ENCODE assay signal across 9 cellular contexts in the genomic region with DNA sequence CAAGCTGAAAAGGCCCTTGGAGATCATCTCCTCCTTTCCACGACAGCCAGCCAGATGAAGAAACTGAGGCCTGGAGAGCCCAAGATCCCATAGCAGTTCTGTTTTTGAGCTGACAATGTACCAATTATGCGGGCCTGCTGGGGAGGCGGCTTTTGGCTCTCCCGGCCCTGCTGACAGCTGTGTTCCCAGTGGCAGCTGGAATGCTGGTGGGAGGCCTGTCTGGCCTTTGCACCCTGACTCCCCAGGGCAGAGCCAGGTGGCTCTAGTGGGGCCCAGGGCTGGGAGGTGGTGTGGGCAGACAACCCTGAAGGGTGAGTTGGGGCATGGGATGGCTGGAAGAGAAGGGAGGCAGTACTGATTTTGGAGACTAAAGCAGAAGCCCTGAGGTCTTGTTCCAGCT. TPM values are rescaled to one million over a fixed set of nuclear protein-coding genes. Genes with fewer than 3 reads are reported as not detected.
A peak's percentile ranks its signal among the peaks of the same experiment; 100 is the strongest.
DNase-seq lines count a peak whose midpoint lies in the region; TF ChIP-seq lines count a peak whose summit lies in the region.
"Had no signal": no experiment of that assay in that cellular context is flagged by ENCODE, and none has a peak within 500 bp of the region (broad histone marks: within the 10 kb centered on the region; RNA-seq: fewer than 3 reads in every experiment).

No MANE protein-coding gene starts in this region.

- H3K4me3 ChIP-seq in esophagus muscularis mucosa = no peak overlapping the region
- no peak overlapping the region for H3K4me3 ChIP-seq in neuronal stem cell (ENCODE audit: low read length in 2 of 2)
- H3K4me3 ChIP-seq in OCI-LY7 (ENCODE audit: low read depth, low read length, poor library complexity, severe bottlenecking) = no peak overlapping the region
- H3K4me3 ChIP-seq: right lobe of liver had no signal

- peaks cover 70 to 89% (median 85%) of the 10 kb centered on the region in 4 donors for H3K4me1 ChIP-seq in esophagus muscularis mucosa
- peaks cover 53 to 77% of the 10 kb centered on the region in 2 donors for H3K4me1 ChIP-seq in neuronal stem cell (ENCODE audit: control insufficient read depth in 2 of 2, insufficient read depth in 1 of 2, low read depth in 1 of 2, low read length in 2 of 2)
- peaks cover 32% of the 10 kb centered on the region for H3K4me1 ChIP-seq in OCI-LY7 (ENCODE audit: insufficient read depth, low read length, poor library complexity, severe bottlenecking)

- peak overlapping the region; percentile 72 for H3K4ac ChIP-seq in neuronal stem cell (ENCODE audit: low read length)

- CTCF ChIA-PET in OCI-LY7 (lab: Charles Lee; ENCODE audit: unreplicated experiment) = no interaction called here

- H3K9me3 ChIP-seq in esophagus muscularis mucosa (no peaks in the 10 kb centered on the region), neuronal stem cell (replicated peaks in 1 of 2; ENCODE audit: control insufficient read depth in 2 of 2, insufficient read depth in 1 of 2, low read depth in 1 of 2, low read length in 2 of 2) (no peaks in the 10 kb centered on the region), OCI-LY7 (ENCODE audit: low read length) (no peaks in the 10 kb centered on the region)
- H3K9me3 ChIP-seq: right lobe of liver had no signal

- H2AFZ ChIP-seq in neuronal stem cell (ENCODE audit: low read length) (no peak overlapping the region), OCI-LY7 (ENCODE audit: low read length) (no peak overlapping the region)

- peak overlapping the region; percentile 11 for H2AK5ac ChIP-seq in neuronal stem cell (ENCODE audit: low read depth, low read length)

- DNase-seq in Ammon's horn (ENCODE audit: low spot score) (peak; percentile 82), NCI-H69 (lab: John Stamatoyannopoulos, UW) (peak; percentile 83), esophagus muscularis mucosa (ENCODE audit: extremely low spot score) (no peak), neuronal stem cell (ENCODE audit: low spot score) (no peak), NCI-H1048 (lab: John Stamatoyannopoulos, UW) (no peak), OCI-LY7 (ENCODE audit: low spot score) (no peak), NCI-H1694 treated with DMSO at 0.1 percent for 48 hours (lab: John Stamatoyannopoulos, UW) (no peak), inferior parietal cortex (ENCODE audit: extremely low spot score) (no peak)

- 39% methylated on average over 4 of the region's 4 CpGs for WGBS in esophagus muscularis mucosa
- no CpG with 5 or more reads among the region's 4 CpGs for WGBS in neuronal stem cell (ENCODE audit: extremely low coverage in 2 of 2, insufficient read length in 2 of 2, insufficient replicate concordance in 1 of 2), 2 donors

- H3K23ac ChIP-seq in neuronal stem cell (ENCODE audit: low read depth, low read length, poor library complexity) = no peak overlapping the region

- no peak overlapping the region for H4K91ac ChIP-seq in neuronal stem cell (ENCODE audit: low read depth, low read length, poor library complexity)

- no peaks in the 10 kb centered on the region for H4K20me1 ChIP-seq in OCI-LY7 (ENCODE audit: insufficient read depth, low read length)

- POLR2A ChIA-PET in OCI-LY7 (lab: Charles Lee) = interaction anchor here (0.9 kb wide), 1 partner anchor 12 kb away, joined by 5 read pairs; no protein-coding TSS in a partner anchor

- no peaks in the 10 kb centered on the region for H3K79me2 ChIP-seq in OCI-LY7 (ENCODE audit: insufficient read depth, low read depth, low read length)

- H3K27ac ChIP-seq in esophagus muscularis mucosa (replicated peaks in 1 of 4) (peak overlapping the region; percentile 74 to 96 (median 94)), neuronal stem cell (replicated peaks; ENCODE audit: low read length) (no peak overlapping the region), OCI-LY7 (ENCODE audit: low read depth, low read length, poor library complexity, severe bottlenecking) (no peak overlapping the region)
- H3K27ac ChIP-seq: right lobe of liver had no signal

- peak overlapping the region; percentile 80 for H2BK15ac ChIP-seq in neuronal stem cell (ENCODE audit: low read length)

- H3K18ac ChIP-seq in neuronal stem cell (ENCODE audit: low read length) = peak overlapping the region; percentile 65

- TF ChIP-seq EP300 in esophagus muscularis mucosa (IDR thresholded peaks at IDR 0.05) = no peak

- no peaks in the 10 kb centered on the region for H3K9me2 ChIP-seq in OCI-LY7 (ENCODE audit: insufficient read depth, low read length)

- intact Hi-C loops in esophagus muscularis mucosa (cut with DNase I) (no loop called here), OCI-LY7 (cut with micrococcal nuclease; ENCODE audit: unreplicated experiment) (no loop called here)

- H3K9ac ChIP-seq in neuronal stem cell (ENCODE audit: low read depth, low read length, poor library complexity) = no peak overlapping the region

- H2BK12ac ChIP-seq in neuronal stem cell (ENCODE audit: low read length) = no peak overlapping the region

- H3K27me3 ChIP-seq in esophagus muscularis mucosa (no peaks in the 10 kb centered on the region), neuronal stem cell (ENCODE audit: control insufficient read depth in 3 of 3, insufficient read depth in 3 of 3, low read depth in 1 of 3, low read length in 3 of 3) (no peaks in the 10 kb centered on the region)
- H3K27me3 ChIP-seq: right lobe of liver had no signal

- H4K8ac ChIP-seq in neuronal stem cell (ENCODE audit: low read depth, low read length) = no peak overlapping the region

- no peak overlapping the region for H2BK5ac ChIP-seq in neuronal stem cell (ENCODE audit: low read length)

- H2BK120ac ChIP-seq in neuronal stem cell (ENCODE audit: low read depth, low read length) = no peak overlapping the region

- no peak overlapping the region for H3K14ac ChIP-seq in neuronal stem cell (ENCODE audit: low read length)

- H3K36me3 ChIP-seq in esophagus muscularis mucosa = no peaks in the 10 kb centered on the region
- H3K36me3 ChIP-seq in neuronal stem cell (replicated peaks in 1 of 2; ENCODE audit: control insufficient read depth in 2 of 2, insufficient read depth in 2 of 2, low read length in 2 of 2) = no peaks in the 10 kb centered on the region
- H3K36me3 ChIP-seq in OCI-LY7 (ENCODE audit: insufficient read depth, low read length) = no peaks in the 10 kb centered on the region
- H3K36me3 ChIP-seq: right lobe of liver had no signal

- TF ChIP-seq CTCF in esophagus muscularis mucosa (IDR thresholded peaks at IDR 0.05) = no peak
- TF ChIP-seq CTCF in OCI-LY7 (conservative IDR thresholded peaks at IDR 0.05; ENCODE audit: low read length) = no peak

- H3K4me2 ChIP-seq in neuronal stem cell (ENCODE audit: insufficient read depth, low read length, poor library complexity, severe bottlenecking) (no peak overlapping the region), OCI-LY7 (ENCODE audit: low read length) (no peak overlapping the region)

- BruUV-seq in OCI-LY7 (replicated peaks; lab: Mats Ljungman, UMichigan) = no TSS peak

- no peak for TF ChIP-seq POLR2A in esophagus muscularis mucosa (IDR thresholded peaks at IDR 0.05; ENCODE audit: low read depth)

- H3K79me1 ChIP-seq in neuronal stem cell (ENCODE audit: low read depth, low read length) = no peaks in the 10 kb centered on the region

RNA-seq across cellular contexts. Expression of a gene that starts 30.7 kb away (rescaled TPM):
- total RNA-seq in esophagus muscularis mucosa (100 to 1,000 TPM in 2 of 4 donors, 10 to 100 TPM in 2; 78.5 to 141 (median 101) TPM), OCI-LY7 (2022) (106 and 110 TPM in 2 replicates)
- 44.1 TPM for polyA plus RNA-seq in neuronal stem cell (2013, experiment 1 of 2)
- polyA plus RNA-seq in neuronal stem cell (2013, experiment 2 of 2) = 45.8 TPM
- total RNA-seq in OCI-LY7 (2014; rRNA removed; shearing (Covaris generic)) = 25.1 and 26.9 TPM in 2 replicates

Comparison
In these comparisons a context has a peak if more than half of its experiments do, and no peak if none do; other contexts are left out.
1. DNase-seq: peak in Ammon's horn (single experiment) and NCI-H69 (single experiment); none in esophagus muscularis mucosa (single experiment), neuronal stem cell (single experiment), NCI-H1048 (single experiment), OCI-LY7 (single experiment), NCI-H1694 treated with DMSO at 0.1 percent for 48 hours (single experiment) and inferior parietal cortex (single experiment).
2. H3K27ac ChIP-seq: peak in esophagus muscularis mucosa (4 of 4); none in neuronal stem cell (single experiment) and OCI-LY7 (single experiment).